22 cellular contexts compared by ENCODE assay signal in genomic region chr2:120947327-120947726, GRCh38.
DNase-seq lines count a peak whose midpoint lies in the region; ATAC-seq, FAIRE-seq and TF ChIP-seq lines count a peak whose summit lies in the region.
"Had no signal": no experiment of that assay in that cellular context is flagged by ENCODE, and none has a peak within 500 bp of the region (broad histone marks: within the 10 kb centered on the region; RNA-seq: fewer than 3 reads in every experiment).

No MANE protein-coding gene starts in this region.

- H2AFZ ChIP-seq in H9 (ENCODE audit: low read length) (no peak overlapping the region), neuronal stem cell (ENCODE audit: low read length) (no peak overlapping the region)
- H2AFZ ChIP-seq: GM23338 had no signal

- no peak overlapping the region for H3K4me3 Mint-ChIP-seq in H9
- H3K4me3 Mint-ChIP-seq: CD4-positive, alpha-beta memory T cell; GM23338 had no signal

- no peak overlapping the region for H3K9ac ChIP-seq in H9 (ENCODE audit: extremely low read depth, insufficient read length, low read length)
- no peak overlapping the region for H3K9ac ChIP-seq in neuronal stem cell (ENCODE audit: low read depth, low read length, poor library complexity)

- H3K23me2 ChIP-seq in H9 (ENCODE audit: insufficient read length, low read depth, low read length, poor library complexity, severe bottlenecking), result no peaks in the 10 kb centered on the region

- no peaks in the 10 kb centered on the region for H4K20me1 ChIP-seq in H9 (ENCODE audit: control insufficient read depth, insufficient read depth, insufficient read length)

- H2BK15ac ChIP-seq in H9 (ENCODE audit: low read depth, low read length) (no peak overlapping the region), neuronal stem cell (ENCODE audit: low read length) (no peak overlapping the region)

- H3K79me1 ChIP-seq in H9 (ENCODE audit: insufficient read depth, low read depth, low read length, poor library complexity, severe bottlenecking) (no peaks in the 10 kb centered on the region), neuronal stem cell (ENCODE audit: low read depth, low read length) (peaks cover 29% of the 10 kb centered on the region)

- WGBS in H9 (ENCODE audit: extremely low coverage, insufficient read length, low lambda C conversion rate), result no CpG with 5 or more reads among the region's 5 CpGs
- WGBS in neuronal stem cell (ENCODE audit: extremely low coverage in 2 of 2, insufficient read length in 2 of 2, insufficient replicate concordance in 1 of 2), 2 donors, result no CpG with 5 or more reads among the region's 5 CpGs

- no peaks in the 10 kb centered on the region; the same call in 1 of the 2 replicates for H3K79me2 ChIP-seq in H9 (ENCODE audit: insufficient read depth, low read length)

- H3K4me1 Mint-ChIP-seq in H9, result peaks cover 3 to 5% of the 10 kb centered on the region in 2 experiments; a peak in 2 of 4 replicates
- H3K4me1 Mint-ChIP-seq: GM23338 had no signal

- no peaks in the 10 kb centered on the region for H3K9me3 ChIP-seq in H9 (ENCODE audit: control insufficient read depth, low read depth, low read length)
- H3K9me3 ChIP-seq in neuronal stem cell (replicated peaks in 1 of 2; ENCODE audit: control insufficient read depth in 2 of 2, insufficient read depth in 1 of 2, low read depth in 1 of 2, low read length in 2 of 2), result peaks cover 0 to 4% of the 10 kb centered on the region in 2 donors
- H3K9me3 ChIP-seq: BE2C, HAP-1 had no signal

- H3K4me2 ChIP-seq in H9 (ENCODE audit: insufficient read depth, insufficient read length, low read length) (no peak overlapping the region), neuronal stem cell (ENCODE audit: insufficient read depth, low read length, poor library complexity, severe bottlenecking) (no peak overlapping the region)
- H3K4me2 ChIP-seq: GM23338 had no signal

- H3K36me3 Mint-ChIP-seq in H9 (ENCODE audit: insufficient read depth in 1 of 3, low read depth in 3 of 3), result peaks cover 5 to 18% (median 16%) of the 10 kb centered on the region in 3 experiments; a peak in 6 of 7 replicates
- H3K36me3 Mint-ChIP-seq: CD4-positive, alpha-beta memory T cell had no signal

- TF ChIP-seq CTCF in H9 (conservative IDR thresholded peaks at IDR 0.05) (no peak), bronchial epithelial cell (IDR thresholded peaks at IDR 0.05; ENCODE audit: insufficient read depth, low read length, severe bottlenecking) (no peak)

- H2BK5ac ChIP-seq in H9 (ENCODE audit: insufficient read length, low read length), result no peak overlapping the region
- H2BK5ac ChIP-seq in neuronal stem cell (ENCODE audit: low read length), result no peak overlapping the region

- peak; percentile 50 for FAIRE-seq in bronchial epithelial cell (lab: Jason Lieb, UNC)
- FAIRE-seq: A204.1, GM12878 had no signal

- DNase-seq in Right ventricle myocardium inferior (ENCODE audit: missing footprints) (peak; percentile 9), Right ventricle myocardium superior (no peak), H9 (no peak), bronchial epithelial cell (ENCODE audit: low read depth) (no peak), neuronal stem cell (ENCODE audit: low spot score) (no peak), T-helper 9 cell (no peak), G401 (ENCODE audit: low spot score) (no peak)
- DNase-seq: ACHN; AML-193; BE2C; C1 segment of cervical spinal cord; Calu3; CD4-positive, alpha-beta memory T cell; COR-L47; DND-41; GDM1 had no signal

- H3K23ac ChIP-seq in H9 (ENCODE audit: insufficient read length, low read depth, low read length) (no peak overlapping the region), neuronal stem cell (ENCODE audit: low read depth, low read length, poor library complexity) (no peak overlapping the region)

- H3T11ph ChIP-seq in H9 (ENCODE audit: low read length), result no peak overlapping the region

- H3K36me3 ChIP-seq in bronchial epithelial cell (ENCODE audit: control insufficient read depth, insufficient read depth, low read length), result no peaks in the 10 kb centered on the region
- H3K36me3 ChIP-seq in neuronal stem cell (replicated peaks in 1 of 2; ENCODE audit: control insufficient read depth in 2 of 2, insufficient read depth in 2 of 2, low read length in 2 of 2), result peaks cover 16 to 79% of the 10 kb centered on the region in 2 donors
- H3K36me3 ChIP-seq: BE2C, HAP-1 had no signal

- H3K18ac ChIP-seq in H9 (ENCODE audit: insufficient read length, low read depth, low read length) (no peak overlapping the region), neuronal stem cell (ENCODE audit: low read length) (peak overlapping the region; percentile 52)

- no peak overlapping the region for H3K27ac ChIP-seq in H9 (ENCODE audit: insufficient read length, low read depth, low read length)
- no peak overlapping the region for H3K27ac ChIP-seq in neuronal stem cell (replicated peaks; ENCODE audit: low read length)
- H3K27ac ChIP-seq: 22Rv1 had no signal

- no peaks in the 10 kb centered on the region for H3K27me3 ChIP-seq in H9 (ENCODE audit: insufficient read depth, low read length)
- no peaks in the 10 kb centered on the region for H3K27me3 ChIP-seq in bronchial epithelial cell (ENCODE audit: control insufficient read depth, insufficient read depth, low read length)
- no peaks in the 10 kb centered on the region for H3K27me3 ChIP-seq in neuronal stem cell (ENCODE audit: control insufficient read depth in 3 of 3, insufficient read depth in 3 of 3, low read depth in 1 of 3, low read length in 3 of 3)
- H3K27me3 ChIP-seq: BE2C had no signal

- H3K4me1 ChIP-seq in H9 (ENCODE audit: insufficient read depth, low read length) (no peaks in the 10 kb centered on the region), neuronal stem cell (ENCODE audit: control insufficient read depth in 2 of 2, insufficient read depth in 1 of 2, low read depth in 1 of 2, low read length in 2 of 2) (peaks cover 8 to 18% of the 10 kb centered on the region in 2 donors)
- H3K4me1 ChIP-seq: HAP-1 had no signal

- intact Hi-C loops in Right ventricle myocardium inferior (cut with DNase I), result no loop called here
- intact Hi-C loops in Right ventricle myocardium superior (cut with DNase I), result no loop called here

- peaks cover 1% of the 10 kb centered on the region; the same call in 1 of the 2 replicates for H3K27me3 Mint-ChIP-seq in H9 (ENCODE audit: low read depth)
- H3K27me3 Mint-ChIP-seq: CD4-positive, alpha-beta memory T cell had no signal

- H3K4ac ChIP-seq in H9 (ENCODE audit: low read depth, low read length) (no peak overlapping the region), neuronal stem cell (ENCODE audit: low read length) (no peak overlapping the region)

- no peak overlapping the region for H2BK20ac ChIP-seq in H9 (ENCODE audit: low read depth, low read length, poor library complexity, severe bottlenecking)

- H3K4me3 ChIP-seq in bronchial epithelial cell (ENCODE audit: low read depth, low read length) (no peak overlapping the region), neuronal stem cell (ENCODE audit: low read length in 2 of 2) (no peak overlapping the region)
- H3K4me3 ChIP-seq: GM12878, GM23338, HAP-1 had no signal

- H4K8ac ChIP-seq in H9 (replicated peaks; ENCODE audit: insufficient read length, low read depth, low read length) (no peak overlapping the region), neuronal stem cell (ENCODE audit: low read depth, low read length) (no peak overlapping the region)

- ATAC-seq in Right ventricle myocardium inferior, result no peak
- no peak for ATAC-seq in Right ventricle myocardium superior (ENCODE audit: poor library complexity)
- ATAC-seq in GM18858 (IDR thresholded peaks at IDR 0.05; ENCODE audit: unreplicated experiment), result no peak
- ATAC-seq: GM12878, GM23338 had no signal

- in situ Hi-C loops in G401 (cut with HindIII; ENCODE audit: low sequenced_read_pairs), result no loop called here

- H4K91ac ChIP-seq in H9 (ENCODE audit: insufficient read length, low read depth, low read length) (no peak overlapping the region), neuronal stem cell (ENCODE audit: low read depth, low read length, poor library complexity) (no peak overlapping the region)

- H2BK120ac ChIP-seq in H9 (ENCODE audit: low read depth, low read length, poor library complexity, severe bottlenecking) (no peak overlapping the region), neuronal stem cell (ENCODE audit: low read depth, low read length) (no peak overlapping the region)

- H2AK5ac ChIP-seq in H9 (ENCODE audit: insufficient read length, low read length), result no peak overlapping the region
- H2AK5ac ChIP-seq in neuronal stem cell (ENCODE audit: low read depth, low read length), result no peak overlapping the region

- H3K27ac Mint-ChIP-seq in H9, result peak overlapping the region in 2 of 3 experiments; percentile 25 to 32; a peak in 1 of 7 replicates
- H3K27ac Mint-ChIP-seq: CD4-positive, alpha-beta memory T cell; GM23338 had no signal

- H4K5ac ChIP-seq in H9 (ENCODE audit: insufficient read length, low read depth, low read length), result no peak overlapping the region

- no peaks in the 10 kb centered on the region for H3K9me3 Mint-ChIP-seq in H9

- H3K14ac ChIP-seq in H9 (ENCODE audit: insufficient read depth, low read length) (no peak overlapping the region; the same call in 1 of the 2 replicates), neuronal stem cell (ENCODE audit: low read length) (no peak overlapping the region)

- no peak overlapping the region for H3K56ac ChIP-seq in H9 (ENCODE audit: insufficient read length, low read depth, low read length)

- no peak overlapping the region for H2BK12ac ChIP-seq in H9 (ENCODE audit: insufficient read length, low read depth, low read length)
- no peak overlapping the region for H2BK12ac ChIP-seq in neuronal stem cell (ENCODE audit: low read length)
